8 cellular contexts compared by ENCODE assay signal in genomic region chr15:31228980-31229826, GRCh38.
A peak's percentile ranks its signal among the peaks of the same experiment; 100 is the strongest.
DNase-seq lines count a peak whose midpoint lies in the region; ATAC-seq and TF ChIP-seq lines count a peak whose summit lies in the region.

No MANE protein-coding gene starts in this region.

- in situ Hi-C loops in GM13977 (cut with MboI; ENCODE audit: low pct_unique_long_range_greater_than_20kb, low sequenced_read_pairs, unreplicated experiment), result loop anchor here (10.0 kb wide), 2 partner anchors 96 to 206 kb away; partner anchors contain the start of gene KLF13

- ATAC-seq in HG03432 (IDR thresholded peaks at IDR 0.05; ENCODE audit: unreplicated experiment), result peak; percentile 72

- peaks cover 3 to 30% (median 6%) of the 10 kb centered on the region in 3 donors for H3K4me1 ChIP-seq in esophagus squamous epithelium
- peaks cover 0 to 3% of the 10 kb centered on the region in 2 donors for H3K4me1 ChIP-seq in uterus

- H3K27ac ChIP-seq in esophagus squamous epithelium, result peak overlapping the region in 1 of 4 donors; percentile 55
- H3K27ac ChIP-seq in uterus, result no peak overlapping the region

- TF ChIP-seq CTCF in GM13977 (IDR thresholded peaks at IDR 0.05; ENCODE audit: extremely low read depth, insufficient read depth, missing control alignments) (no peak), GM20000 (IDR thresholded peaks at IDR 0.05; ENCODE audit: extremely low read depth, missing control alignments) (no peak), esophagus squamous epithelium (IDR thresholded peaks at IDR 0.05) (no peak), uterus (IDR thresholded peaks at IDR 0.05) (no peak)

- H3K27me3 ChIP-seq in esophagus squamous epithelium, result peaks cover 0 to 4% (median 0%) of the 10 kb centered on the region in 4 donors
- no peaks in the 10 kb centered on the region for H3K27me3 ChIP-seq in uterus

- intact Hi-C loops in esophagus squamous epithelium (cut with DNase I), result no loop called here
- intact Hi-C loops in uterus (cut with DNase I; ENCODE audit: low total_unique reads), result no loop called here

- H3K4me3 ChIP-seq in esophagus squamous epithelium (peak overlapping the region in 1 of 4 donors; percentile 45), uterus (no peak overlapping the region)

- WGBS in esophagus squamous epithelium, 2 donors, result 80 to 100% methylated on average over 4 to 5 of the region's 8 CpGs

- TF ChIP-seq POLR2A in esophagus squamous epithelium (IDR thresholded peaks at IDR 0.05) (peak in 1 of 4 donors; percentile 54), uterus (IDR thresholded peaks at IDR 0.05) (peak in 1 of 2 donors; percentile 24)

- no peaks in the 10 kb centered on the region for H3K36me3 ChIP-seq in esophagus squamous epithelium
- H3K36me3 ChIP-seq in uterus, result no peaks in the 10 kb centered on the region

- H3K9me3 ChIP-seq in esophagus squamous epithelium, result no peaks in the 10 kb centered on the region
- H3K9me3 ChIP-seq in uterus, result no peaks in the 10 kb centered on the region

- DNase-seq in GM13977 (ENCODE audit: low spot score) (peak; percentile 79), GM20000 (ENCODE audit: low spot score) (peak; percentile 83), iPS-NIHi7 (ENCODE audit: extremely low spot score) (peak; percentile 56), esophagus squamous epithelium (lab: John Stamatoyannopoulos, UW) (no peak), uterus (no peak)
- no peak for DNase-seq in activated CD4-positive, alpha-beta T cell treated with anti-CD3 and anti-CD28 coated beads for 4 hours
- no peak for DNase-seq in central memory CD4-positive, alpha-beta T cell

Comparison
In these comparisons a context has a peak if more than half of its experiments do, and no peak if none do; other contexts are left out.
1. DNase-seq: peak in GM13977 (single experiment), GM20000 (single experiment) and iPS-NIHi7 (single experiment); none in activated CD4-positive, alpha-beta T cell treated with anti-CD3 and anti-CD28 coated beads for 4 hours (0 of 2), esophagus squamous epithelium (single experiment), central memory CD4-positive, alpha-beta T cell (single experiment) and uterus (0 of 2).